Comparison of ENCODE assay signal across 13 cellular contexts in the genomic region with DNA sequence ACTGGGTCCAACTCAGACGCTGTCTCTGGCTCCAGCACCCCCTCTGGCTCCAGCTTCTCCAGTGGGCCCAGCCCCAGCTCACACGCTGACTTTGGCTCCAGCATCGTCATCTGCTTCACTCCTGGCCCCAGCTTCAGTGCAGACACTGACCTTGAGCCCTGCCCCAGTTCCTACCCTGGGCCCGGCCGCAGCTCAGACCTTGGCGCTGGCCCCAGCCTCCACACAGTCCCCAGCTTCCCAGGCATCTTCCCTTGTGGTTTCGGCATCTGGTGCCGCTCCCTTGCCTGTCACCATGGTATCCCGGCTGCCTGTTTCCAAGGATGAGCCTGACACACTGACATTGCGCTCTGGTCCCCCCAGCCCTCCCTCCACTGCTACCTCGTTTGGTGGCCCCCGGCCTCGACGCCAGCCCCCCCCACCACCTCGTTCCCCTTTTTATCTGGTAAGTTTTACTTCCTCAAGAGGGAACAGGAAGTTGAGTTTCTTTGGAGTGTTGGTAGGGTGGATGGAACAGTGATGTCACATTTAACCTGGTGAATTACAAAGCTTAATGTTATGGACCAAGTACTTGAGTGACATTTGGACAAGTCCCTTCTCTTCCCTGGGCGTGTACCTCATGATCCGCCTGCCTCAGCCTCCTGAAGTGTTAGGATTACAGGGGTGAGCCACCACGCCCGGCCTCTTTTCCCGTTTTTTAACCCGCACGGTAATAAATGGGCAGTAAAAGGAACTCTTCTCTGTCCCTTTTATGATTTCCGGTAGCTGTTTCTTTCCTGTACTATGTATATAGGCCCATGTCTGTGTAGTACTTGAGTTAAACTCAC. TPM values are rescaled to one million over a fixed set of nuclear protein-coding genes. Genes with fewer than 3 reads are reported as not detected.
DNase-seq lines count a peak whose midpoint lies in the region; ATAC-seq lines count a peak whose summit lies in the region.
"Had no signal": no experiment of that assay in that cellular context is flagged by ENCODE, and none has a peak within 500 bp of the region (broad histone marks: within the 10 kb centered on the region; RNA-seq: fewer than 3 reads in every experiment).

No MANE protein-coding gene starts in this region.

- no peak overlapping the region for H3K4me3 Mint-ChIP-seq in activated CD4-positive, alpha-beta T cell treated with anti-CD3 and anti-CD28 coated beads for 36 hours
- H3K4me3 Mint-ChIP-seq in T-helper 17 cell: peak overlapping the region; percentile 67
- H3K4me3 Mint-ChIP-seq in stimulated activated effector memory CD8-positive, alpha-beta T cell treated with anti-CD3 and anti-CD28 coated beads, Interleukin-12 subunit alpha, Interleukin-12 subunit beta, amount 100 ng/mL, for 72 hours: no peak overlapping the region
- H3K4me3 Mint-ChIP-seq: IgD-negative memory B cell had no signal

- peak overlapping the region; percentile 25 for H3K27ac ChIP-seq in layer of hippocampus (ENCODE audit: low read depth, low read length)
- H3K27ac ChIP-seq: brain microvascular endothelial cell had no signal

- no peaks in the 10 kb centered on the region for H3K27me3 Mint-ChIP-seq in activated CD4-positive, alpha-beta T cell treated with anti-CD3 and anti-CD28 coated beads for 36 hours
- no peaks in the 10 kb centered on the region for H3K27me3 Mint-ChIP-seq in T-helper 17 cell
- H3K27me3 Mint-ChIP-seq: IgD-negative memory B cell, T-cell had no signal

- H3K9me3 ChIP-seq in T-helper 17 cell (ENCODE audit: control insufficient read depth, low read length, poor library complexity, severe bottlenecking): no peaks in the 10 kb centered on the region

- POLR2A ChIA-PET in activated CD4-positive, alpha-beta T cell treated with anti-CD3 and anti-CD28 coated beads for 36 hours (lab: Charles Lee): no interaction called here

- peaks cover 80% of the 10 kb centered on the region for H3K36me3 Mint-ChIP-seq in activated CD4-positive, alpha-beta T cell treated with anti-CD3 and anti-CD28 coated beads for 36 hours (ENCODE audit: low read depth)
- H3K36me3 Mint-ChIP-seq in T-helper 17 cell (ENCODE audit: low read depth): peaks cover 22% of the 10 kb centered on the region
- peaks cover 100% of the 10 kb centered on the region for H3K36me3 Mint-ChIP-seq in stimulated activated effector memory CD8-positive, alpha-beta T cell treated with anti-CD3 and anti-CD28 coated beads, Interleukin-12 subunit alpha, Interleukin-12 subunit beta, amount 100 ng/mL, for 72 hours

- H3K27ac Mint-ChIP-seq in activated CD4-positive, alpha-beta T cell treated with anti-CD3 and anti-CD28 coated beads for 36 hours: peak overlapping the region; percentile 20
- peak overlapping the region; percentile 73 for H3K27ac Mint-ChIP-seq in T-helper 17 cell
- H3K27ac Mint-ChIP-seq in stimulated activated effector memory CD8-positive, alpha-beta T cell treated with anti-CD3 and anti-CD28 coated beads, Interleukin-12 subunit alpha, Interleukin-12 subunit beta, amount 100 ng/mL, for 72 hours: peak overlapping the region; percentile 75
- H3K27ac Mint-ChIP-seq: T-cell had no signal

- no peaks in the 10 kb centered on the region for H3K9me3 Mint-ChIP-seq in activated CD4-positive, alpha-beta T cell treated with anti-CD3 and anti-CD28 coated beads for 36 hours (ENCODE audit: low read depth)
- H3K9me3 Mint-ChIP-seq in stimulated activated effector memory CD8-positive, alpha-beta T cell treated with anti-CD3 and anti-CD28 coated beads, Interleukin-12 subunit alpha, Interleukin-12 subunit beta, amount 100 ng/mL, for 72 hours: no peaks in the 10 kb centered on the region
- H3K9me3 Mint-ChIP-seq: IgD-negative memory B cell, T-cell had no signal

- DNase-seq in activated CD4-positive, alpha-beta T cell treated with anti-CD3 and anti-CD28 coated beads for 36 hours: no peak
- DNase-seq in activated CD4-positive, alpha-beta T cell treated with anti-CD3 and anti-CD28 coated beads for 1 hour: no peak
- DNase-seq in T-helper 17 cell (no peak), cerebellar cortex (ENCODE audit: low spot score) (no peak), kidney tubule cell (ENCODE audit: low spot score) (no peak)
- DNase-seq in stimulated activated effector memory CD8-positive, alpha-beta T cell treated with anti-CD3 and anti-CD28 coated beads, Interleukin-12 subunit alpha, Interleukin-12 subunit beta, amount 100 ng/mL, for 72 hours (ENCODE audit: low spot score in 2 of 2): no peak
- DNase-seq: 8988T, brain microvascular endothelial cell, foreskin fibroblast had no signal

- ATAC-seq in activated CD4-positive, alpha-beta T cell treated with anti-CD3 and anti-CD28 coated beads for 36 hours: no peak
- ATAC-seq in T-helper 17 cell (peak; percentile 15), GM19328 (IDR thresholded peaks at IDR 0.05; ENCODE audit: unreplicated experiment) (no peak)
- no peak for ATAC-seq in stimulated activated effector memory CD8-positive, alpha-beta T cell treated with anti-CD3 and anti-CD28 coated beads, Interleukin-12 subunit alpha, Interleukin-12 subunit beta, amount 100 ng/mL, for 72 hours

- intact Hi-C loops in activated CD4-positive, alpha-beta T cell treated with anti-CD3 and anti-CD28 coated beads for 36 hours (cut with DNase I, micrococcal nuclease): no loop called here

- CTCF ChIA-PET in activated CD4-positive, alpha-beta T cell treated with anti-CD3 and anti-CD28 coated beads for 36 hours (lab: Charles Lee): interaction anchor here (1.0 kb wide), 1 partner anchor 9 kb away, joined by 3 read pairs; no protein-coding TSS in a partner anchor

- H3K4me1 Mint-ChIP-seq in activated CD4-positive, alpha-beta T cell treated with anti-CD3 and anti-CD28 coated beads for 36 hours: no peaks in the 10 kb centered on the region
- peaks cover 34% of the 10 kb centered on the region for H3K4me1 Mint-ChIP-seq in T-helper 17 cell
- peaks cover 32% of the 10 kb centered on the region for H3K4me1 Mint-ChIP-seq in stimulated activated effector memory CD8-positive, alpha-beta T cell treated with anti-CD3 and anti-CD28 coated beads, Interleukin-12 subunit alpha, Interleukin-12 subunit beta, amount 100 ng/mL, for 72 hours

- H3K27me3 ChIP-seq in layer of hippocampus (ENCODE audit: control insufficient read depth, insufficient read depth, low read length): no peaks in the 10 kb centered on the region
- H3K27me3 ChIP-seq: brain microvascular endothelial cell had no signal

RNA-seq across cellular contexts. Expression of gene PHKG2, which starts 23.4 kb away (rescaled TPM):
- 10 to 100 TPM; 21.8 to 26.0 TPM for total RNA-seq in activated CD4-positive, alpha-beta T cell treated with anti-CD3 and anti-CD28 coated beads for 36 hours
- 10 to 100 TPM; 31.6 to 38.1 TPM for total RNA-seq in T-helper 17 cell

RNA-seq across cellular contexts. Expression of gene SRCAP, which starts 25.9 kb away (rescaled TPM):
- 10 to 100 TPM; 58.7 to 69.5 TPM for total RNA-seq in activated CD4-positive, alpha-beta T cell treated with anti-CD3 and anti-CD28 coated beads for 36 hours
- 10 to 100 TPM; 86.9 to 90.5 TPM for total RNA-seq in T-helper 17 cell

RNA-seq across cellular contexts. Expression of gene CFAP119, which starts 37.0 kb away (rescaled TPM):
- 1 to 10 TPM; 1.7 to 3.1 TPM for total RNA-seq in activated CD4-positive, alpha-beta T cell treated with anti-CD3 and anti-CD28 coated beads for 36 hours
- total RNA-seq in T-helper 17 cell: 1 to 10 TPM; 1.1 to 2.0 TPM

RNA-seq across cellular contexts. Expression of gene RNF40, which starts 37.3 kb away (rescaled TPM):
- total RNA-seq in activated CD4-positive, alpha-beta T cell treated with anti-CD3 and anti-CD28 coated beads for 36 hours: 10 to 100 TPM; 72.3 to 85.5 TPM
- total RNA-seq in T-helper 17 cell: 10 to 100 TPM; 57.8 to 64.5 TPM

Comparison
In these comparisons a context has a peak if more than half of its experiments do, and no peak if none do; other contexts are left out.
1. H3K27ac Mint-ChIP-seq: peak in every context shown above with its lines; median percentile 75 in stimulated activated effector memory CD8-positive, alpha-beta T cell treated with anti-CD3 and anti-CD28 coated beads, Interleukin-12 subunit alpha, Interleukin-12 subunit beta, amount 100 ng/mL, for 72 hours; 73 in T-helper 17 cell; 20 in activated CD4-positive, alpha-beta T cell treated with anti-CD3 and anti-CD28 coated beads for 36 hours.